9 cellular contexts compared by ENCODE assay signal in genomic region chr1:19644761-19645543, GRCh38. TPM values are rescaled to one million over a fixed set of nuclear protein-coding genes. Genes with fewer than 3 reads are reported as not detected.
DNase-seq lines count a peak whose midpoint lies in the region; ATAC-seq and TF ChIP-seq lines count a peak whose summit lies in the region.
"Had no signal": no experiment of that assay in that cellular context is flagged by ENCODE, and none has a peak within 500 bp of the region (broad histone marks: within the 10 kb centered on the region; RNA-seq: fewer than 3 reads in every experiment).

No MANE protein-coding gene starts in this region.

- H3K4me1 Mint-ChIP-seq in MCF 10A (ENCODE audit: insufficient read depth, unreplicated experiment), result peaks cover 57% of the 10 kb centered on the region

- no peaks in the 10 kb centered on the region for H3K27me3 Mint-ChIP-seq in MCF 10A (ENCODE audit: insufficient read depth, unreplicated experiment)

- H3K9ac ChIP-seq in SK-N-SH, result peak overlapping the region; percentile 69

- H3K4me3 ChIP-seq in SK-N-SH (ENCODE audit: low read depth in 2 of 2, low read length in 1 of 2), result peak overlapping the region; percentile 66 to 74

- no peaks in the 10 kb centered on the region for H3K9me2 ChIP-seq in SK-N-SH

- H3K4me2 ChIP-seq in SK-N-SH, result peak overlapping the region; percentile 95

- H4K20me1 ChIP-seq in SK-N-SH (ENCODE audit: insufficient read depth), result peaks cover 5% of the 10 kb centered on the region; the same call in 1 of the 2 replicates

- no peak for TF ChIP-seq EP300 in SK-N-SH (IDR thresholded peaks at IDR 0.05; ENCODE audit: borderline replicate concordance in 1 of 2, low read depth in 1 of 2, low read length in 1 of 2)

- peak; percentile 40 for DNase-seq in DMS79 treated with DMSO at 0.1 percent for 48 hours (lab: John Stamatoyannopoulos, UW)
- no peak for DNase-seq in DMS79 (lab: John Stamatoyannopoulos, UW)
- peak; percentile 77 for DNase-seq in SK-N-SH
- DNase-seq in MCF 10A (ENCODE audit: unreplicated experiment), result peak; percentile 34
- peak; percentile 53 for DNase-seq in kidney tubule cell (ENCODE audit: low spot score)
- peak in 2 of 3 experiments; percentile 16 to 58 for DNase-seq in stimulated activated CD4-positive, alpha-beta T cell treated with anti-CD3 and anti-CD28 coated beads, TNF-alpha, amount 100 ng/mL, for 24 hours (ENCODE audit: low read depth in 3 of 3)
- no peak for DNase-seq in KG1 (lab: John Stamatoyannopoulos, UW)

- H3F3A ChIP-seq in SK-N-SH (replicated peaks; ENCODE audit: insufficient read depth), result peaks cover 5% of the 10 kb centered on the region

- peak overlapping the region; percentile 91 for H3K27ac Mint-ChIP-seq in MCF 10A (ENCODE audit: low read depth, unreplicated experiment)

- peaks cover 0 to 25% of the 10 kb centered on the region in 2 experiments; a peak in 1 of 4 replicates for H3K4me1 ChIP-seq in SK-N-SH (ENCODE audit: control insufficient read depth in 1 of 2, insufficient read depth in 2 of 2, low read depth in 1 of 2, low read length in 1 of 2)

- no peaks in the 10 kb centered on the region for H3K9me3 Mint-ChIP-seq in MCF 10A (ENCODE audit: unreplicated experiment)

- no peak for TF ChIP-seq CTCF in SK-N-SH (IDR thresholded peaks at IDR 0.05)
- no peak for TF ChIP-seq CTCF in MCF 10A (IDR thresholded peaks at IDR 0.05; ENCODE audit: unreplicated experiment)

- no peaks in the 10 kb centered on the region for H3K9me3 ChIP-seq in SK-N-SH

- H3K27me3 ChIP-seq in SK-N-SH (ENCODE audit: insufficient read depth), result no peaks in the 10 kb centered on the region

- 26% methylated on average over 32 of the region's 68 CpGs for WGBS in SK-N-SH (ENCODE audit: low lambda C conversion rate)

- no peaks in the 10 kb centered on the region; the same call in none of the 2 replicates for H3K79me2 ChIP-seq in SK-N-SH (ENCODE audit: insufficient read depth)

- no peaks in the 10 kb centered on the region for H3K36me3 ChIP-seq in SK-N-SH (replicated peaks in 1 of 2; ENCODE audit: control insufficient read depth in 1 of 2, insufficient read depth in 2 of 2, low read length in 1 of 2)

- ATAC-seq in GM21576 (IDR thresholded peaks at IDR 0.05; ENCODE audit: unreplicated experiment), result no peak

- peak overlapping the region; percentile 92 for H3K4me3 Mint-ChIP-seq in MCF 10A (ENCODE audit: unreplicated experiment)

- no peak for TF ChIP-seq RAD21 in SK-N-SH (IDR thresholded peaks at IDR 0.05; ENCODE audit: low read length)

- H3K27ac ChIP-seq in SK-N-SH (ENCODE audit: low read depth in 2 of 2, low read length in 1 of 2), result peak overlapping the region in 1 of 2 experiments; percentile 80; a peak in 2 of 4 replicates

- BruUV-seq in MCF 10A (replicated peaks; lab: Mats Ljungman, UMichigan), result TSS peak; percentile 15

- H2AFZ ChIP-seq in SK-N-SH (ENCODE audit: low read depth), result peak overlapping the region; percentile 85

- CTCF ChIA-PET in SK-N-SH (lab: Yijun Ruan, JAX), result interaction anchor here (1.2 to 13.2 kb wide), 9 partner anchors 9 to 301 kb away, joined by 3 to 235 read pairs (median 9); no protein-coding TSS in a partner anchor
- CTCF ChIA-PET in MCF 10A (lab: Yijun Ruan, JAX), result interaction anchor here (0.6 to 3.7 kb wide), 3 partner anchors 9 to 158 kb away, joined by 3 to 14 read pairs (median 8); no protein-coding TSS in a partner anchor

- intact Hi-C loops in MCF 10A (cut with micrococcal nuclease), result loop anchor here (5.0 kb wide), 1 partner anchor 208 kb away; no protein-coding TSS in a partner anchor

- H3K36me3 Mint-ChIP-seq in MCF 10A (ENCODE audit: insufficient read depth, unreplicated experiment), result peaks cover 8% of the 10 kb centered on the region

- POLR2A ChIA-PET in SK-N-SH (lab: Yijun Ruan, JAX) (interaction anchor here (1.0 to 1.1 kb wide), 2 partner anchors 196 to 239 kb away, joined by 3 read pairs; no protein-coding TSS in a partner anchor), MCF 10A (lab: Yijun Ruan, JAX) (interaction anchor here (0.7 to 8.3 kb wide), 12 partner anchors 17 to 394 kb away, joined by 3 to 101 read pairs (median 6); partner anchors contain the start of genes CAPZB, EMC1 and MRTO4)

TF ChIP-seq in SK-N-SH, 30 proteins besides CTCF, POLR2A, EP300 and RAD21:
- TF ChIP-seq FOXJ3 (CRISPR knock-in tag; IDR thresholded peaks at IDR 0.05) (no peak), YY1 (IDR thresholded peaks at IDR 0.05; ENCODE audit: low read depth) (no peak), JUND (IDR thresholded peaks at IDR 0.05) (no peak), RCOR1 (IDR thresholded peaks at IDR 0.05; ENCODE audit: low read length) (no peak), GABPA (IDR thresholded peaks at IDR 0.05; ENCODE audit: low read depth) (peak; percentile 48), FOSL2 (IDR thresholded peaks at IDR 0.05; ENCODE audit: borderline replicate concordance, low read depth) (no peak), SIN3A (IDR thresholded peaks at IDR 0.05; ENCODE audit: borderline replicate concordance, low read depth, low read length) (0 out of 2 replicates have a peak, but pooled peaks have one; percentile 15)

RNA-seq across cellular contexts. Expression of gene NBL1, which starts 0.8 kb away (rescaled TPM):
- 34.9 and 36.1 TPM in 2 replicates for polyA plus RNA-seq in SK-N-SH (2012; rRNA removed)
- polyA plus RNA-seq in SK-N-SH (2012; cell fraction: cytosol; rRNA removed), result 12.3 and 24.5 TPM in 2 replicates
- polyA plus RNA-seq in SK-N-SH (2012; cell fraction: nucleus; rRNA removed), result 18.3 and 24.7 TPM in 2 replicates
- 70.4 and 73.3 TPM in 2 replicates for total RNA-seq in MCF 10A (2022)

RNA-seq across cellular contexts. Expression of gene HTR6, which starts 19.7 kb away (rescaled TPM):
- polyA plus RNA-seq in SK-N-SH (2012; rRNA removed), result 0.05 and 0.10 TPM in 2 replicates
- polyA plus RNA-seq in SK-N-SH (2012; cell fraction: cytosol; rRNA removed), result 0.08 and 0.10 TPM in 2 replicates
- polyA plus RNA-seq in SK-N-SH (2012; cell fraction: nucleus; rRNA removed), result 0.33 and 0.36 TPM in 2 replicates
- total RNA-seq in MCF 10A (2022), result not detected in 2 replicates
- total RNA-seq: activated CD8-positive, alpha-beta memory T cell treated with anti-CD3 and anti-CD28 coated beads for 36 hours had no signal

Comparison
In these comparisons a context has a peak if more than half of its experiments do, and no peak if none do; other contexts are left out.
1. DNase-seq: peak in DMS79 treated with DMSO at 0.1 percent for 48 hours (single experiment), SK-N-SH (single experiment), MCF 10A (single experiment), kidney tubule cell (single experiment) and stimulated activated CD4-positive, alpha-beta T cell treated with anti-CD3 and anti-CD28 coated beads, TNF-alpha, amount 100 ng/mL, for 24 hours (2 of 3); none in DMS79 (single experiment) and KG1 (single experiment).